18 cellular contexts compared by ENCODE assay signal in the genomic region with DNA sequence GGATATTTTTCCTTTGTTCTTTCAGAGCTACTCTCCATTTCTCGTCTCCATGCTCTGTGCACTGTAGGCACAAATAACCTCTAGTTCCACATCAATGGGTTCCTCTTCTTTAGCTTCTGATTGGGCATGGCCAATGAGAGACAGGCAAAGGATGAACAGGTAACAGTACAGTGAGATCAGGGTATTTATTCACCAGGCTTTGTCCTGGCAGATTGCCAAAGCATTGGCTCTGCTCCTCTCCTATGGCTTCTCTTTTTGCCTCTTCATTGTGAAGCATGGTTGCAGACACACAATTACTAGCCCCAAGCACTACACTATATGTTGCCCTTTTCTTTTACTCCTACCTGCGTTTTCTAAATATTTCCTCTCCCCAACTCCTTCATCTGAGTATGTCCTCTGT.
DNase-seq lines count a peak whose midpoint lies in the region; ATAC-seq and TF ChIP-seq lines count a peak whose summit lies in the region.
"Had no signal": no experiment of that assay in that cellular context is flagged by ENCODE, and none has a peak within 500 bp of the region (broad histone marks: within the 10 kb centered on the region; RNA-seq: fewer than 3 reads in every experiment).

No MANE protein-coding gene starts in this region.

- no peak overlapping the region for H2BK12ac ChIP-seq in trophoblast cell (ENCODE audit: low read length)

- H3K27ac ChIP-seq in SK-N-SH (ENCODE audit: low read depth in 2 of 2, low read length in 1 of 2), result no peak overlapping the region
- no peak overlapping the region for H3K27ac ChIP-seq in trophoblast cell (ENCODE audit: low read depth, low read length)
- H3K27ac ChIP-seq: BLaER1 treated with 17β-estradiol and CSF1 and Interleukin-3, amounts not matched to agents 10 nM and 100 nM had no signal

- H3K9me3 Mint-ChIP-seq in nephron progenitor cell, result peaks cover 27% of the 10 kb centered on the region

- H3K4me1 ChIP-seq in SK-N-SH (ENCODE audit: control insufficient read depth in 1 of 2, insufficient read depth in 2 of 2, low read depth in 1 of 2, low read length in 1 of 2) (peaks cover 0 to 2% of the 10 kb centered on the region in 2 experiments; a peak in 1 of 4 replicates), trophoblast cell (ENCODE audit: control insufficient read depth in 1 of 2, insufficient read depth in 2 of 2, low read length in 2 of 2) (no peaks in the 10 kb centered on the region)
- H3K4me1 ChIP-seq: BLaER1 treated with 17β-estradiol and CSF1 and Interleukin-3, amounts not matched to agents 10 nM and 100 nM had no signal

- H3K4me3 ChIP-seq in SK-N-SH (ENCODE audit: low read depth in 2 of 2, low read length in 1 of 2), result no peak overlapping the region
- H3K4me3 ChIP-seq in trophoblast cell (ENCODE audit: low read depth, low read length), result no peak overlapping the region
- H3K4me3 ChIP-seq: BLaER1 treated with 17β-estradiol and CSF1 and Interleukin-3, amounts not matched to agents 10 nM and 100 nM had no signal

- H3K9me3 ChIP-seq in SK-N-SH (no peaks in the 10 kb centered on the region), trophoblast cell (ENCODE audit: insufficient read depth, low read depth, low read length) (no peaks in the 10 kb centered on the region)

- TF ChIP-seq RAD21 in SK-N-SH (IDR thresholded peaks at IDR 0.05; ENCODE audit: low read length), result no peak

- H3K27me3 Mint-ChIP-seq in nephron progenitor cell (ENCODE audit: low read depth, poor library complexity), result no peaks in the 10 kb centered on the region
- H3K27me3 Mint-ChIP-seq: CD8-positive, alpha-beta memory T cell; T-helper 17 cell had no signal

- no peaks in the 10 kb centered on the region for H3K4me1 Mint-ChIP-seq in nephron progenitor cell
- H3K4me1 Mint-ChIP-seq: CD8-positive, alpha-beta memory T cell; T-helper 17 cell had no signal

- no peak for ATAC-seq in SK-N-SH treated with all-trans-retinoic acid at 6 μM for 48 hours
- ATAC-seq: T-helper 17 cell had no signal

- no peak overlapping the region for H3K4ac ChIP-seq in trophoblast cell (ENCODE audit: low read depth, low read length)

- peak overlapping the region; percentile 33 for H3K27ac Mint-ChIP-seq in nephron progenitor cell
- H3K27ac Mint-ChIP-seq: CD8-positive, alpha-beta memory T cell; T-helper 17 cell had no signal

- POLR2A ChIA-PET in SK-N-SH (lab: Yijun Ruan, JAX), result no interaction called here

- H3F3A ChIP-seq in SK-N-SH (replicated peaks; ENCODE audit: insufficient read depth), result no peaks in the 10 kb centered on the region

- no peak overlapping the region for H4K12ac ChIP-seq in trophoblast cell (ENCODE audit: low read depth, low read length)

- H4K8ac ChIP-seq in trophoblast cell (ENCODE audit: low read depth, low read length), result no peak overlapping the region

- H2BK5ac ChIP-seq in trophoblast cell (ENCODE audit: low read depth, low read length, poor library complexity), result no peak overlapping the region

- H2AFZ ChIP-seq in SK-N-SH (ENCODE audit: low read depth) (no peak overlapping the region), trophoblast cell (ENCODE audit: insufficient read depth, low read length, poor library complexity) (no peak overlapping the region)

- H3K4me3 Mint-ChIP-seq in nephron progenitor cell, result no peak overlapping the region
- H3K4me3 Mint-ChIP-seq: CD8-positive, alpha-beta memory T cell; T-helper 17 cell had no signal

- no peak overlapping the region for H3K18ac ChIP-seq in trophoblast cell (ENCODE audit: low read length)

- no peak overlapping the region for H2AK5ac ChIP-seq in trophoblast cell (ENCODE audit: low read length)

- H3K79me2 ChIP-seq in SK-N-SH (ENCODE audit: insufficient read depth) (no peaks in the 10 kb centered on the region), trophoblast cell (ENCODE audit: control insufficient read depth, insufficient read depth, low read length, poor library complexity) (no peaks in the 10 kb centered on the region)

- TF ChIP-seq EP300 in SK-N-SH (IDR thresholded peaks at IDR 0.05; ENCODE audit: borderline replicate concordance in 1 of 2, low read depth in 1 of 2, low read length in 1 of 2), result no peak

- H3K9me2 ChIP-seq in SK-N-SH, result 0 out of 2 replicates have a peak, but pooled peaks cover 2% of the 10 kb centered on the region

- no peak overlapping the region for H2BK120ac ChIP-seq in trophoblast cell (ENCODE audit: insufficient read depth, low read length, poor library complexity)

- H3K14ac ChIP-seq in trophoblast cell (ENCODE audit: low read length), result no peak overlapping the region

- TF ChIP-seq CTCF in SK-N-SH (IDR thresholded peaks at IDR 0.05) (no peak), nephron progenitor cell (IDR thresholded peaks at IDR 0.05) (no peak)

- H4K91ac ChIP-seq in trophoblast cell (ENCODE audit: low read depth, low read length), result no peak overlapping the region

- CTCF ChIA-PET in SK-N-SH (lab: Yijun Ruan, JAX), result no interaction called here

- H3K27me3 ChIP-seq in SK-N-SH (ENCODE audit: insufficient read depth) (no peaks in the 10 kb centered on the region), trophoblast cell (ENCODE audit: insufficient read depth, low read length) (no peaks in the 10 kb centered on the region)
- H3K27me3 ChIP-seq: BLaER1 treated with 17β-estradiol and CSF1 and Interleukin-3, amounts not matched to agents 10 nM and 100 nM had no signal

- H3K36me3 ChIP-seq in SK-N-SH (replicated peaks in 1 of 2; ENCODE audit: control insufficient read depth in 1 of 2, insufficient read depth in 2 of 2, low read length in 1 of 2), result no peaks in the 10 kb centered on the region
- no peaks in the 10 kb centered on the region for H3K36me3 ChIP-seq in trophoblast cell (ENCODE audit: control insufficient read depth in 1 of 2, insufficient read depth in 2 of 2, low read length in 2 of 2)
- H3K36me3 ChIP-seq: BLaER1 treated with 17β-estradiol and CSF1 and Interleukin-3, amounts not matched to agents 10 nM and 100 nM had no signal

- peak; percentile 27 for DNase-seq in DMS53 (lab: John Stamatoyannopoulos, UW)
- no peak for DNase-seq in DMS53 treated with DMSO at 0.1 percent for 48 hours (lab: John Stamatoyannopoulos, UW; ENCODE audit: unreplicated experiment)
- DNase-seq in SK-N-SH, result peak; percentile 1
- DNase-seq in NCI-H748 (lab: John Stamatoyannopoulos, UW; ENCODE audit: unreplicated experiment), result peak; percentile 72
- no peak for DNase-seq in nephron progenitor cell
- DNase-seq in trophoblast cell, result no peak
- no peak for DNase-seq in NCI-H187 (lab: John Stamatoyannopoulos, UW)
- DNase-seq: CD8-positive, alpha-beta memory T cell; Karpas-422; MM.1S; NCI-H1092 treated with DMSO at 0.1 percent for 48 hours; NCI-H2081 treated with DMSO at 0.1 percent for 48 hours; NCI-H2227 treated with DMSO at 0.1 percent for 48 hours; NCI-H774; SIG-M5; T-helper 17 cell had no signal

- no peaks in the 10 kb centered on the region for H3K79me1 ChIP-seq in trophoblast cell (ENCODE audit: low read length)

- H3K4me2 ChIP-seq in SK-N-SH (no peak overlapping the region), trophoblast cell (ENCODE audit: low read length) (no peak overlapping the region)
- H3K4me2 ChIP-seq: BLaER1 treated with 17β-estradiol and CSF1 and Interleukin-3, amounts not matched to agents 10 nM and 100 nM had no signal

- H3K9ac ChIP-seq in SK-N-SH, result no peak overlapping the region
- no peak overlapping the region for H3K9ac ChIP-seq in trophoblast cell (ENCODE audit: low read length)
- H3K9ac ChIP-seq: BLaER1 treated with 17β-estradiol and CSF1 and Interleukin-3, amounts not matched to agents 10 nM and 100 nM had no signal

- 53% methylated on average over 2 of the region's 2 CpGs for WGBS in SK-N-SH (ENCODE audit: low lambda C conversion rate)
- no CpG with 5 or more reads among the region's 2 CpGs for whole genome bisulfite sequencing in trophoblast cell (ENCODE audit: extremely low coverage, insufficient coverage, insufficient read length)

- H3K23ac ChIP-seq in trophoblast cell (ENCODE audit: low read length), result no peak overlapping the region

- H3K36me3 Mint-ChIP-seq in nephron progenitor cell (ENCODE audit: low read depth), result peaks cover 6% of the 10 kb centered on the region

- no peaks in the 10 kb centered on the region for H4K20me1 ChIP-seq in SK-N-SH (ENCODE audit: insufficient read depth)
- H4K20me1 ChIP-seq: BLaER1 treated with 17β-estradiol and CSF1 and Interleukin-3, amounts not matched to agents 10 nM and 100 nM had no signal

TF ChIP-seq in SK-N-SH, 30 proteins besides CTCF, POLR2A, EP300 and RAD21 (continues in another document):
- TF ChIP-seq NFIC (IDR thresholded peaks at IDR 0.05; ENCODE audit: borderline replicate concordance), result no peak
- TF ChIP-seq MEF2A (IDR thresholded peaks at IDR 0.05; ENCODE audit: borderline replicate concordance, low read depth), result no peak
- TF ChIP-seq RFX5 (IDR thresholded peaks at IDR 0.05; ENCODE audit: low read length), result no peak
- no peak for TF ChIP-seq TCF12 (IDR thresholded peaks at IDR 0.05)
- TF ChIP-seq, protein P1, sequence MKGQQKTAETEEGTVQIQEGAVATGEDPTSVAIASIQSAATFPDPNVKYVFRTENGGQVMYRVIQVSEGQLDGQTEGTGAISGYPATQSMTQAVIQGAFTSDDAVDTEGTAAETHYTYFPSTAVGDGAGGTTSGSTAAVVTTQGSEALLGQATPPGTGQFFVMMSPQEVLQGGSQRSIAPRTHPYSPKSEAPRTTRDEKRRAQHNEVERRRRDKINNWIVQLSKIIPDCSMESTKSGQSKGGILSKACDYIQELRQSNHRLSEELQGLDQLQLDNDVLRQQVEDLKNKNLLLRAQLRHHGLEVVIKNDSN (IDR thresholded peaks at IDR 0.05; ENCODE audit: borderline replicate concordance, low read depth), result no peak
- TF ChIP-seq GABPA (IDR thresholded peaks at IDR 0.05; ENCODE audit: low read depth), result no peak
- TF ChIP-seq YY1 (IDR thresholded peaks at IDR 0.05; ENCODE audit: low read depth), result no peak

TF ChIP-seq in SK-N-SH treated with all-trans-retinoic acid at 6 μM for 48 hours, 23 proteins besides CTCF, POLR2A, EP300 and RAD21 (continues in another document):
- TF ChIP-seq ZNF565 (CRISPR knock-in tag; conservative IDR thresholded peaks at IDR 0.05; ENCODE audit: low read depth) (no peak), CSDC2 (CRISPR knock-in tag; IDR thresholded peaks at IDR 0.05) (no peak), TCF4 (CRISPR knock-in tag; IDR thresholded peaks at IDR 0.05; ENCODE audit: borderline replicate concordance) (no peak), ESRRG (CRISPR knock-in tag; IDR thresholded peaks at IDR 0.05) (no peak), ZFP30 (CRISPR knock-in tag; IDR thresholded peaks at IDR 0.05) (no peak), ZNF70 (CRISPR knock-in tag; IDR thresholded peaks at IDR 0.05) (no peak), ZFP3 (CRISPR knock-in tag; IDR thresholded peaks at IDR 0.05) (no peak)
- TF ChIP-seq, protein P2, sequence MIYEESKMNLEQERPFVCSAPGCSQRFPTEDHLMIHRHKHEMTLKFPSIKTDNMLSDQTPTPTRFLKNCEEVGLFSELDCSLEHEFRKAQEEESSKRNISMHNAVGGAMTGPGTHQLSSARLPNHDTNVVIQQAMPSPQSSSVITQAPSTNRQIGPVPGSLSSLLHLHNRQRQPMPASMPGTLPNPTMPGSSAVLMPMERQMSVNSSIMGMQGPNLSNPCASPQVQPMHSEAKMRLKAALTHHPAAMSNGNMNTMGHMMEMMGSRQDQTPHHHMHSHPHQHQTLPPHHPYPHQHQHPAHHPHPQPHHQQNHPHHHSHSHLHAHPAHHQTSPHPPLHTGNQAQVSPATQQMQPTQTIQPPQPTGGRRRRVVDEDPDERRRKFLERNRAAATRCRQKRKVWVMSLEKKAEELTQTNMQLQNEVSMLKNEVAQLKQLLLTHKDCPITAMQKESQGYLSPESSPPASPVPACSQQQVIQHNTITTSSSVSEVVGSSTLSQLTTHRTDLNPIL (CRISPR knock-in tag; IDR thresholded peaks at IDR 0.05; ENCODE audit: low read depth), result no peak

Comparison
In these comparisons a context has a peak if more than half of its experiments do, and no peak if none do; other contexts are left out.
1. DNase-seq: peak in DMS53 (single experiment), SK-N-SH (single experiment) and NCI-H748 (single experiment); none in DMS53 treated with DMSO at 0.1 percent for 48 hours (single experiment), nephron progenitor cell (single experiment), trophoblast cell (0 of 2) and NCI-H187 (0 of 2).